1 cellular context compared by ENCODE assay signal in the genomic region with DNA sequence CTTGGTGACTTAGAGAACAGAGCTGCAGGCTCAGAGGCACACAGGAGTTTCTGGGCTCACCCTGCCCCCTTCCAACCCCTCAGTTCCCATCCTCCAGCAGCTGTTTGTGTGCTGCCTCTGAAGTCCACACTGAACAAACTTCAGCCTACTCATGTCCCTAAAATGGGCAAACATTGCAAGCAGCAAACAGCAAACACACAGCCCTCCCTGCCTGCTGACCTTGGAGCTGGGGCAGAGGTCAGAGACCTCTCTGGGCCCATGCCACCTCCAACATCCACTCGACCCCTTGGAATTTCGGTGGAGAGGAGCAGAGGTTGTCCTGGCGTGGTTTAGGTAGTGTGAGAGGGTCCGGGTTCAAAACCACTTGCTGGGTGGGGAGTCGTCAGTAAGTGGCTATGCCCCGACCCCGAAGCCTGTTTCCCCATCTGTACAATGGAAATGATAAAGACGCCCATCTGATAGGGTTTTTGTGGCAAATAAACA.
A peak's percentile ranks its signal among the peaks of the same experiment; 100 is the strongest.
TF ChIP-seq lines count a peak whose summit lies in the region.

No MANE protein-coding gene starts in this region.

TF ChIP-seq in HepG2, 621 proteins besides CTCF, POLR2A, EP300 and RAD21 (continued from another document and continues in another):
- TF ChIP-seq, protein P1, sequence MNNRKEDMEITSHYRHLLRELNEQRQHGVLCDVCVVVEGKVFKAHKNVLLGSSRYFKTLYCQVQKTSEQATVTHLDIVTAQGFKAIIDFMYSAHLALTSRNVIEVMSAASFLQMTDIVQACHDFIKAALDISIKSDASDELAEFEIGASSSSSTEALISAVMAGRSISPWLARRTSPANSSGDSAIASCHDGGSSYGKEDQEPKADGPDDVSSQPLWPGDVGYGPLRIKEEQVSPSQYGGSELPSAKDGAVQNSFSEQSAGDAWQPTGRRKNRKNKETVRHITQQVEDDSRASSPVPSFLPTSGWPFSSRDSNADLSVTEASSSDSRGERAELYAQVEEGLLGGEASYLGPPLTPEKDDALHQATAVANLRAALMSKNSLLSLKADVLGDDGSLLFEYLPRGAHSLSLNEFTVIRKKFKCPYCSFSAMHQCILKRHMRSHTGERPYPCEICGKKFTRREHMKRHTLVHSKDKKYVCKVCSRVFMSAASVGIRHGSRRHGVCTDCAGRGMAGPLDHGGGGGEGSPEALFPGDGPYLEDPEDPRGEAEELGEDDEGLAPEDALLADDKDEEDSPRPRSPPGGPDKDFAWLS (CRISPR knock-in tag; IDR thresholded peaks at IDR 0.05; ENCODE audit: borderline replicate concordance) = 0 out of 2 replicates have a peak, but pooled peaks have one; percentile 78
- TF ChIP-seq YEATS4 (CRISPR knock-in tag; IDR thresholded peaks at IDR 0.05; ENCODE audit: borderline replicate concordance) (peak; percentile 69; the same call in 1 of the 2 replicates), ZNF770 (CRISPR knock-in tag; IDR thresholded peaks at IDR 0.05) (peak; percentile 77), POLR2AphosphoS5 (IDR thresholded peaks at IDR 0.05; ENCODE audit: low read depth, low read length) (peak; percentile 46; the same call in 1 of the 2 replicates), FOSL2 (CRISPR knock-in tag; IDR thresholded peaks at IDR 0.05) (peak; percentile 97), TMF1 (CRISPR knock-in tag; IDR thresholded peaks at IDR 0.05; ENCODE audit: low read depth) (no peak), ZBTB21 (CRISPR knock-in tag; IDR thresholded peaks at IDR 0.05) (peak; percentile 62; the same call in 1 of the 2 replicates), ZNF781 (CRISPR knock-in tag; IDR thresholded peaks at IDR 0.05; ENCODE audit: borderline replicate concordance, not compliant biosample characterization) (no peak), KDM4B (CRISPR knock-in tag; IDR thresholded peaks at IDR 0.05) (peak; percentile 94), ZSCAN30 (CRISPR knock-in tag; IDR thresholded peaks at IDR 0.05) (no peak), ZFP62 (CRISPR knock-in tag; IDR thresholded peaks at IDR 0.05) (no peak), THYN1 (CRISPR knock-in tag; IDR thresholded peaks at IDR 0.05; ENCODE audit: borderline replicate concordance, low read depth) (no peak), CEBPG (CRISPR knock-in tag; IDR thresholded peaks at IDR 0.05) (peak; percentile 93), ZNF576 (CRISPR knock-in tag; IDR thresholded peaks at IDR 0.05) (no peak), ZNF33B (CRISPR knock-in tag; IDR thresholded peaks at IDR 0.05) (0 out of 2 replicates have a peak, but pooled peaks have one; percentile 27), ELK4 (CRISPR knock-in tag; IDR thresholded peaks at IDR 0.05; ENCODE audit: borderline replicate concordance) (no peak), ZNF772 (CRISPR knock-in tag; IDR thresholded peaks at IDR 0.05) (peak; percentile 81; the same call in 1 of the 2 replicates), SAP130 (CRISPR knock-in tag; IDR thresholded peaks at IDR 0.05; ENCODE audit: low read depth) (peak; percentile 96), NFIB (CRISPR knock-in tag; IDR thresholded peaks at IDR 0.05; ENCODE audit: borderline replicate concordance) (no peak), TAF15 (IDR thresholded peaks at IDR 0.05; ENCODE audit: low read depth, low read length, poor library complexity, severe bottlenecking) (no peak), ZNF264 (CRISPR knock-in tag; IDR thresholded peaks at IDR 0.05) (peak; percentile 75), ZKSCAN1 (IDR thresholded peaks at IDR 0.05; ENCODE audit: low read length) (no peak), ZNF709 (CRISPR knock-in tag; IDR thresholded peaks at IDR 0.05) (no peak; the same call in 1 of the 2 replicates), POLR2G (IDR thresholded peaks at IDR 0.05; ENCODE audit: low read depth, low read length) (peak; percentile 69), ZBTB33 (CRISPR knock-in tag; IDR thresholded peaks at IDR 0.05) (peak; percentile 89; the same call in 1 of the 2 replicates), ZBTB25 (CRISPR knock-in tag; IDR thresholded peaks at IDR 0.05) (peak; percentile 80; the same call in 1 of the 2 replicates), ARHGAP35 (CRISPR knock-in tag; IDR thresholded peaks at IDR 0.05; ENCODE audit: borderline replicate concordance) (no peak), HES4 (CRISPR knock-in tag; IDR thresholded peaks at IDR 0.05; ENCODE audit: borderline replicate concordance) (no peak), PCBP1 (IDR thresholded peaks at IDR 0.05; ENCODE audit: borderline replicate concordance, low read depth, low read length) (peak; percentile 73; the same call in 1 of the 2 replicates), SIX1 (CRISPR knock-in tag; IDR thresholded peaks at IDR 0.05; ENCODE audit: borderline replicate concordance) (peak; percentile 70; the same call in 1 of the 2 replicates), IRX3 (CRISPR knock-in tag; IDR thresholded peaks at IDR 0.05; ENCODE audit: borderline replicate concordance, low read depth) (peak; percentile 60; the same call in 1 of the 2 replicates), TEAD3 (CRISPR knock-in tag; optimal IDR thresholded peaks at IDR 0.05; ENCODE audit: borderline replicate concordance) (peak; percentile 98), GTF2F1 (IDR thresholded peaks at IDR 0.05; ENCODE audit: low read length) (no peak), TAF1 (CRISPR knock-in tag; IDR thresholded peaks at IDR 0.05) (peak; percentile 55; the same call in 1 of the 2 replicates), TP53 (CRISPR knock-in tag; conservative IDR thresholded peaks at IDR 0.05) (peak; percentile 56; the same call in 1 of the 2 replicates)
- TF ChIP-seq, protein P2, sequence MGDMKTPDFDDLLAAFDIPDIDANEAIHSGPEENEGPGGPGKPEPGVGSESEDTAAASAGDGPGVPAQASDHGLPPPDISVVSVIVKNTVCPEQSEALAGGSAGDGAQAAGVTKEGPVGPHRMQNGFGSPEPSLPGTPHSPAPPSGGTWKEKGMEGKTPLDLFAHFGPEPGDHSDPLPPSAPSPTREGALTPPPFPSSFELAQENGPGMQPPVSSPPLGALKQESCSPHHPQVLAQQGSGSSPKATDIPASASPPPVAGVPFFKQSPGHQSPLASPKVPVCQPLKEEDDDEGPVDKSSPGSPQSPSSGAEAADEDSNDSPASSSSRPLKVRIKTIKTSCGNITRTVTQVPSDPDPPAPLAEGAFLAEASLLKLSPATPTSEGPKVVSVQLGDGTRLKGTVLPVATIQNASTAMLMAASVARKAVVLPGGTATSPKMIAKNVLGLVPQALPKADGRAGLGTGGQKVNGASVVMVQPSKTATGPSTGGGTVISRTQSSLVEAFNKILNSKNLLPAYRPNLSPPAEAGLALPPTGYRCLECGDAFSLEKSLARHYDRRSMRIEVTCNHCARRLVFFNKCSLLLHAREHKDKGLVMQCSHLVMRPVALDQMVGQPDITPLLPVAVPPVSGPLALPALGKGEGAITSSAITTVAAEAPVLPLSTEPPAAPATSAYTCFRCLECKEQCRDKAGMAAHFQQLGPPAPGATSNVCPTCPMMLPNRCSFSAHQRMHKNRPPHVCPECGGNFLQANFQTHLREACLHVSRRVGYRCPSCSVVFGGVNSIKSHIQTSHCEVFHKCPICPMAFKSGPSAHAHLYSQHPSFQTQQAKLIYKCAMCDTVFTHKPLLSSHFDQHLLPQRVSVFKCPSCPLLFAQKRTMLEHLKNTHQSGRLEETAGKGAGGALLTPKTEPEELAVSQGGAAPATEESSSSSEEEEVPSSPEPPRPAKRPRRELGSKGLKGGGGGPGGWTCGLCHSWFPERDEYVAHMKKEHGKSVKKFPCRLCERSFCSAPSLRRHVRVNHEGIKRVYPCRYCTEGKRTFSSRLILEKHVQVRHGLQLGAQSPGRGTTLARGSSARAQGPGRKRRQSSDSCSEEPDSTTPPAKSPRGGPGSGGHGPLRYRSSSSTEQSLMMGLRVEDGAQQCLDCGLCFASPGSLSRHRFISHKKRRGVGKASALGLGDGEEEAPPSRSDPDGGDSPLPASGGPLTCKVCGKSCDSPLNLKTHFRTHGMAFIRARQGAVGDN (CRISPR knock-in tag; IDR thresholded peaks at IDR 0.05) = peak; percentile 92
- TF ChIP-seq, protein P3, sequence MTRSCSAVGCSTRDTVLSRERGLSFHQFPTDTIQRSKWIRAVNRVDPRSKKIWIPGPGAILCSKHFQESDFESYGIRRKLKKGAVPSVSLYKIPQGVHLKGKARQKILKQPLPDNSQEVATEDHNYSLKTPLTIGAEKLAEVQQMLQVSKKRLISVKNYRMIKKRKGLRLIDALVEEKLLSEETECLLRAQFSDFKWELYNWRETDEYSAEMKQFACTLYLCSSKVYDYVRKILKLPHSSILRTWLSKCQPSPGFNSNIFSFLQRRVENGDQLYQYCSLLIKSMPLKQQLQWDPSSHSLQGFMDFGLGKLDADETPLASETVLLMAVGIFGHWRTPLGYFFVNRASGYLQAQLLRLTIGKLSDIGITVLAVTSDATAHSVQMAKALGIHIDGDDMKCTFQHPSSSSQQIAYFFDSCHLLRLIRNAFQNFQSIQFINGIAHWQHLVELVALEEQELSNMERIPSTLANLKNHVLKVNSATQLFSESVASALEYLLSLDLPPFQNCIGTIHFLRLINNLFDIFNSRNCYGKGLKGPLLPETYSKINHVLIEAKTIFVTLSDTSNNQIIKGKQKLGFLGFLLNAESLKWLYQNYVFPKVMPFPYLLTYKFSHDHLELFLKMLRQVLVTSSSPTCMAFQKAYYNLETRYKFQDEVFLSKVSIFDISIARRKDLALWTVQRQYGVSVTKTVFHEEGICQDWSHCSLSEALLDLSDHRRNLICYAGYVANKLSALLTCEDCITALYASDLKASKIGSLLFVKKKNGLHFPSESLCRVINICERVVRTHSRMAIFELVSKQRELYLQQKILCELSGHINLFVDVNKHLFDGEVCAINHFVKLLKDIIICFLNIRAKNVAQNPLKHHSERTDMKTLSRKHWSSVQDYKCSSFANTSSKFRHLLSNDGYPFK (CRISPR knock-in tag; IDR thresholded peaks at IDR 0.05; ENCODE audit: borderline replicate concordance) = peak; percentile 58; the same call in 1 of the 2 replicates
- TF ChIP-seq, protein P4, sequence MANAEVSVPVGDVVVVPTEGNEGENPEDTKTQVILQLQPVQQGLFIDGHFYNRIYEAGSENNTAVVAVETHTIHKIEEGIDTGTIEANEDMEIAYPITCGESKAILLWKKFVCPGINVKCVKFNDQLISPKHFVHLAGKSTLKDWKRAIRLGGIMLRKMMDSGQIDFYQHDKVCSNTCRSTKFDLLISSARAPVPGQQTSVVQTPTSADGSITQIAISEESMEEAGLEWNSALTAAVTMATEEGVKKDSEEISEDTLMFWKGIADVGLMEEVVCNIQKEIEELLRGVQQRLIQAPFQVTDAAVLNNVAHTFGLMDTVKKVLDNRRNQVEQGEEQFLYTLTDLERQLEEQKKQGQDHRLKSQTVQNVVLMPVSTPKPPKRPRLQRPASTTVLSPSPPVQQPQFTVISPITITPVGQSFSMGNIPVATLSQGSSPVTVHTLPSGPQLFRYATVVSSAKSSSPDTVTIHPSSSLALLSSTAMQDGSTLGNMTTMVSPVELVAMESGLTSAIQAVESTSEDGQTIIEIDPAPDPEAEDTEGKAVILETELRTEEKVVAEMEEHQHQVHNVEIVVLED (CRISPR knock-in tag; IDR thresholded peaks at IDR 0.05; ENCODE audit: borderline replicate concordance) = no peak
